ENCODE assay signal across 20 cellular contexts in genomic region chr12:53944209-53944608, GRCh38. TPM values are rescaled to one million over a fixed set of nuclear protein-coding genes. Genes with fewer than 3 reads are reported as not detected.
A peak's percentile ranks its signal among the peaks of the same experiment; 100 is the strongest.
DNase-seq lines count a peak whose midpoint lies in the region; ATAC-seq and TF ChIP-seq lines count a peak whose summit lies in the region.
"Had no signal": no experiment of that assay in that cellular context is flagged by ENCODE, and none has a peak within 500 bp of the region (broad histone marks: within the 10 kb centered on the region; RNA-seq: fewer than 3 reads in every experiment).

No MANE protein-coding gene starts in this region.

- peaks cover 0 to 3% (median 1%) of the 10 kb centered on the region in 3 donors for H3K9me3 Mint-ChIP-seq in IgD-negative memory B cell
- H3K9me3 Mint-ChIP-seq in endodermal cell: peaks cover 3% of the 10 kb centered on the region
- H3K9me3 Mint-ChIP-seq: GM23338 had no signal

- H3K27me3 ChIP-seq in endodermal cell (ENCODE audit: control insufficient read depth, insufficient read depth, low read length, poor library complexity, severe bottlenecking) (peaks cover 100% of the 10 kb centered on the region), osteoblast (ENCODE audit: insufficient read depth, low read length) (peaks cover 95% of the 10 kb centered on the region), esophagus muscularis mucosa (peaks cover 5 to 100% (median 75%) of the 10 kb centered on the region in 4 donors)

- H3K36me3 ChIP-seq in endodermal cell (ENCODE audit: control insufficient read depth, insufficient read depth, low read length): no peaks in the 10 kb centered on the region
- H3K36me3 ChIP-seq in osteoblast (ENCODE audit: insufficient read depth, low read length): no peaks in the 10 kb centered on the region
- H3K36me3 ChIP-seq in esophagus muscularis mucosa: no peaks in the 10 kb centered on the region

- H3K4me1 Mint-ChIP-seq in IgD-negative memory B cell (peaks cover 0 to 7% (median 0%) of the 10 kb centered on the region in 3 donors), T-helper 17 cell (peaks cover 7% of the 10 kb centered on the region), endodermal cell (no peaks in the 10 kb centered on the region)

- no peak overlapping the region for H2AFZ ChIP-seq in osteoblast (ENCODE audit: low read length)
- H2AFZ ChIP-seq: GM23338 had no signal

- H3K27ac ChIP-seq in endodermal cell (ENCODE audit: low read depth, low read length): no peak overlapping the region
- H3K27ac ChIP-seq in osteoblast (ENCODE audit: low read depth, low read length): no peak overlapping the region
- H3K27ac ChIP-seq in esophagus muscularis mucosa (replicated peaks in 1 of 4): no peak overlapping the region
- H3K27ac ChIP-seq: A549 had no signal

- H3K36me3 Mint-ChIP-seq in IgD-negative memory B cell (no peaks in the 10 kb centered on the region), T-helper 17 cell (ENCODE audit: low read depth) (no peaks in the 10 kb centered on the region), endodermal cell (ENCODE audit: low read depth) (no peaks in the 10 kb centered on the region)
- H3K36me3 Mint-ChIP-seq: CD4-positive, alpha-beta memory T cell had no signal

- no peak for TF ChIP-seq POLR2A in esophagus muscularis mucosa (IDR thresholded peaks at IDR 0.05; ENCODE audit: low read depth)

- 43 to 56% methylated on average over 3 to 4 of the region's 4 CpGs for WGBS in endodermal cell (ENCODE audit: insufficient coverage in 1 of 2, insufficient read length in 1 of 2), 2 experiments
- WGBS in esophagus muscularis mucosa: 22% methylated on average over 4 of the region's 4 CpGs

- H3K27me3 Mint-ChIP-seq in IgD-negative memory B cell: peaks cover 67% of the 10 kb centered on the region
- H3K27me3 Mint-ChIP-seq in T-helper 17 cell: peaks cover 93% of the 10 kb centered on the region
- peaks cover 99% of the 10 kb centered on the region for H3K27me3 Mint-ChIP-seq in endodermal cell (ENCODE audit: insufficient read depth)

- TF ChIP-seq CTCF in endodermal cell (conservative IDR thresholded peaks at IDR 0.05): no peak
- TF ChIP-seq CTCF in osteoblast (IDR thresholded peaks at IDR 0.05; ENCODE audit: extremely low read depth, low read depth, low read length): no peak
- no peak for TF ChIP-seq CTCF in esophagus muscularis mucosa (IDR thresholded peaks at IDR 0.05)

- no peaks in the 10 kb centered on the region for H3K9me3 ChIP-seq in T-helper 17 cell (ENCODE audit: control insufficient read depth, low read length, poor library complexity, severe bottlenecking)
- H3K9me3 ChIP-seq in endodermal cell (ENCODE audit: control insufficient read depth, low read length): no peaks in the 10 kb centered on the region
- H3K9me3 ChIP-seq in osteoblast (ENCODE audit: low read depth, low read length): no peaks in the 10 kb centered on the region
- no peaks in the 10 kb centered on the region for H3K9me3 ChIP-seq in esophagus muscularis mucosa
- H3K9me3 ChIP-seq: A549 had no signal

- DNase-seq in T-helper 17 cell: no peak
- DNase-seq in endodermal cell: peak; percentile 24
- DNase-seq in osteoblast (ENCODE audit: insufficient read length, low spot score, missing footprints): peak; percentile 76
- DNase-seq in activated gamma-delta T cell treated with Interleukin-2 at 50 U/mL for 16 hours: no peak
- DNase-seq in esophagus muscularis mucosa (ENCODE audit: extremely low spot score): no peak
- DNase-seq in HT-29 (ENCODE audit: low spot score): no peak
- DNase-seq: 8988T; ACHN; C1 segment of cervical spinal cord; Calu3; CD4-positive, alpha-beta memory T cell; COR-L47; DMS53; DMS79 treated with DMSO at 0.1 percent for 48 hours; GF-D8; HCEC 1CT had no signal

- no peak for ATAC-seq in T-helper 17 cell
- ATAC-seq: A549 had no signal

- H3K27ac Mint-ChIP-seq in IgD-negative memory B cell (peak overlapping the region in 2 of 3 donors; percentile 46 to 82), T-helper 17 cell (peak overlapping the region; percentile 71), endodermal cell (no peak overlapping the region)
- H3K27ac Mint-ChIP-seq: CD4-positive, alpha-beta memory T cell; GM23338 had no signal

- peak overlapping the region in 2 of 4 donors; percentile 25 to 47 for H3K4me3 Mint-ChIP-seq in IgD-negative memory B cell
- no peak overlapping the region for H3K4me3 Mint-ChIP-seq in T-helper 17 cell
- H3K4me3 Mint-ChIP-seq in endodermal cell: no peak overlapping the region
- H3K4me3 Mint-ChIP-seq: GM23338 had no signal

- H3K4me3 ChIP-seq in endodermal cell (ENCODE audit: low read length): no peak overlapping the region
- H3K4me3 ChIP-seq in osteoblast (ENCODE audit: insufficient read depth, low read length): no peak overlapping the region
- H3K4me3 ChIP-seq in esophagus muscularis mucosa: no peak overlapping the region
- H3K4me3 ChIP-seq: A549 had no signal

- no peaks in the 10 kb centered on the region for H3K79me2 ChIP-seq in osteoblast (ENCODE audit: insufficient read depth, low read length)

- no peaks in the 10 kb centered on the region for H3K4me1 ChIP-seq in endodermal cell (ENCODE audit: control insufficient read depth, insufficient read depth, low read length)
- no peaks in the 10 kb centered on the region for H3K4me1 ChIP-seq in osteoblast (ENCODE audit: insufficient read depth, low read length)
- H3K4me1 ChIP-seq in esophagus muscularis mucosa: peaks cover 0 to 18% (median 8%) of the 10 kb centered on the region in 4 donors

- no peak overlapping the region for H3K4me2 ChIP-seq in osteoblast (ENCODE audit: insufficient read depth, low read length)
- H3K4me2 ChIP-seq: A549, GM23338 had no signal

- H3K9ac ChIP-seq in endodermal cell (ENCODE audit: extremely low read depth, low read length, poor library complexity, severe bottlenecking): no peak overlapping the region

- intact Hi-C loops in esophagus muscularis mucosa (cut with DNase I): no loop called here

- no peak for TF ChIP-seq EP300 in esophagus muscularis mucosa (IDR thresholded peaks at IDR 0.05)

- H4K20me1 ChIP-seq in osteoblast (ENCODE audit: insufficient read depth, low read length): peaks cover 2% of the 10 kb centered on the region

RNA-seq across cellular contexts. Expression of gene HOXC13, which starts 5.6 kb away (rescaled TPM):
- not detected for polyA plus RNA-seq in IgD-negative memory B cell
- total RNA-seq in T-helper 17 cell: not detected
- not detected for total RNA-seq in endodermal cell
- polyA plus RNA-seq in endodermal cell (2013, experiment 1 of 2): 0.07 TPM
- not detected for polyA plus RNA-seq in endodermal cell (2013, experiment 2 of 2)
- under 0.01 TPM in 1 of 2 replicates, not detected in the other for total RNA-seq in osteoblast
- not detected for total RNA-seq in esophagus muscularis mucosa
- 0.65 and 1.3 TPM in 2 replicates for total RNA-seq in HT-29 (2014; rRNA removed; shearing (Covaris generic))
- total RNA-seq: Calu3; CD4-positive, alpha-beta memory T cell had no signal
- polyA plus RNA-seq: CD4-positive, alpha-beta memory T cell; GM23338 had no signal

RNA-seq across cellular contexts. Expression of gene HOXC12, which starts 10.5 kb away (rescaled TPM):
- not detected for polyA plus RNA-seq in IgD-negative memory B cell
- total RNA-seq in T-helper 17 cell: not detected
- not detected for total RNA-seq in endodermal cell
- 0.82 TPM for polyA plus RNA-seq in endodermal cell (2013, experiment 1 of 2)
- polyA plus RNA-seq in endodermal cell (2013, experiment 2 of 2): 0.46 TPM
- under 0.01 TPM in 1 of 2 replicates, not detected in the other for total RNA-seq in osteoblast
- not detected for total RNA-seq in esophagus muscularis mucosa
- total RNA-seq in HT-29 (2014; rRNA removed; shearing (Covaris generic)): 0.05 TPM in 1 of 2 replicates, not detected in the other
- total RNA-seq: Calu3; CD4-positive, alpha-beta memory T cell; G401; GM23338 had no signal
- polyA plus RNA-seq: A549; CD4-positive, alpha-beta memory T cell; GM23338 had no signal

RNA-seq across cellular contexts. Expression of gene HOXC11, which starts 28.7 kb away (rescaled TPM):
- polyA plus RNA-seq in IgD-negative memory B cell: not detected
- total RNA-seq in T-helper 17 cell (not detected), endodermal cell (not detected), osteoblast (1.1 and 1.5 TPM in 2 replicates), esophagus muscularis mucosa (not detected)
- 1.4 TPM for polyA plus RNA-seq in endodermal cell (2013, experiment 1 of 2)
- 1.0 TPM for polyA plus RNA-seq in endodermal cell (2013, experiment 2 of 2)
- not detected in 2 replicates for total RNA-seq in HT-29 (2014; rRNA removed; shearing (Covaris generic))
- total RNA-seq: Calu3; CD4-positive, alpha-beta memory T cell; GM23338 had no signal
- polyA plus RNA-seq: CD4-positive, alpha-beta memory T cell; GM23338 had no signal

RNA-seq across cellular contexts. Expression of gene HOTAIR, which starts 30.5 kb away (rescaled TPM):
- not detected for polyA plus RNA-seq in IgD-negative memory B cell
- total RNA-seq in T-helper 17 cell (not detected), endodermal cell (not detected), osteoblast (0.72 and 1.2 TPM in 2 replicates), esophagus muscularis mucosa (not detected)
- 1.5 TPM for polyA plus RNA-seq in endodermal cell (2013, experiment 1 of 2)
- polyA plus RNA-seq in endodermal cell (2013, experiment 2 of 2): 0.50 TPM
- total RNA-seq in HT-29 (2014; rRNA removed; shearing (Covaris generic)): 5.6 and 6.8 TPM in 2 replicates
- total RNA-seq: Calu3; CD4-positive, alpha-beta memory T cell; GM23338 had no signal
- polyA plus RNA-seq: CD4-positive, alpha-beta memory T cell; GM23338 had no signal

RNA-seq across cellular contexts. Expression of gene HOXC10, which starts 40.7 kb away (rescaled TPM):
- not detected for polyA plus RNA-seq in IgD-negative memory B cell
- total RNA-seq in T-helper 17 cell (not detected), endodermal cell (not detected), osteoblast (9.7 and 11.2 TPM in 2 replicates), esophagus muscularis mucosa (not detected)
- 11.1 TPM for polyA plus RNA-seq in endodermal cell (2013, experiment 1 of 2)
- polyA plus RNA-seq in endodermal cell (2013, experiment 2 of 2): 7.2 TPM
- total RNA-seq in HT-29 (2014; rRNA removed; shearing (Covaris generic)): 1.7 TPM in 1 of 2 replicates, not detected in the other
- total RNA-seq: CD4-positive, alpha-beta memory T cell; GM23338 had no signal
- polyA plus RNA-seq: CD4-positive, alpha-beta memory T cell; GM23338 had no signal

Comparison
In these comparisons a context has a peak if more than half of its experiments do, and no peak if none do; other contexts are left out.
1. DNase-seq: peak in endodermal cell (single experiment) and osteoblast (single experiment); none in T-helper 17 cell (0 of 3), activated gamma-delta T cell treated with Interleukin-2 at 50 U/mL for 16 hours (single experiment), esophagus muscularis mucosa (single experiment) and HT-29 (single experiment).